In the genomic region with DNA sequence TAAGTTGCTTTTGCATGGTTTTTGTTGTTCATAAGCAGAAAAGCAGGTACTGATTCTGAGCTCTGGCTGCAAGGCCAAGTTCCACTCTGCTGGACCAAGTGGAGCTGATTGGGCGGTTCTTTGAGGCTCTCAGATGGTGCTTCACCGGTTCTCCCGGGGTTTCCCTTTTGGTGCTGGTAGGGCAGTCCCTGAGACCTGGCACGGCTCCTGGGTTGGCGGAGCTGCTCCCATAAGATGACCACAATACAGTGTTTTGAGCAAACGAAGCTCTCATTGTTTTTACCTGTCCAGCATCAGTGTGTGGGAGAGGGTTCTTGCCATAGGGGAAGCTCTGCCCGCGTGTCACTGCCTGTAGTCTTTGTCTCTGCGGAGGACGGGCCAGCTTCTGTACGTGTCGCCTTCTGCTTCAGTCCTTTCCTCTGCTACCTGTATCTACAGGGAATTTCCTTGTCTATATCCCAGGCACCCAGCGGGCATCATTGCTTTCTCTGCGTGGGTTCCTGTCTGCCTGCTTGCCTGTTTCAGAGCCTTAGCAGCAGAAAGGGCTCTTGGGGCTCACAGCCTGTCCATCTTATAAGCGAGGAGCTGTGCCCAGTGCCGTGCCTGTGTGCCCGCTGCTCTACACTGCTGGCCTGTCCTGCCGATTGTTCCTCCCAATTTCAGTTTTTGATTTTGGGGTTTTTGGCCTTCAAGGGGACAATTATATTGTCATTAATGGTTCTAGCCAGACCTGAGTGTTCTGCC, we compare ENCODE assay signal across 8 cellular contexts. TPM values are rescaled to one million over a fixed set of nuclear protein-coding genes. Genes with fewer than 3 reads are reported as not detected.
A peak's percentile ranks its signal among the peaks of the same experiment; 100 is the strongest.
DNase-seq lines count a peak whose midpoint lies in the region; ATAC-seq and TF ChIP-seq lines count a peak whose summit lies in the region.

No MANE protein-coding gene starts in this region.

- peaks cover 42% of the 10 kb centered on the region for H3K36me3 Mint-ChIP-seq in activated naive CD8-positive, alpha-beta T cell treated with anti-CD3 and anti-CD28 coated beads for 36 hours

- H3K4me3 ChIP-seq in left ventricle myocardium inferior (peak overlapping the region; percentile 88), vagina (peak overlapping the region; percentile 69 to 96)

- H3K9me3 Mint-ChIP-seq in activated naive CD8-positive, alpha-beta T cell treated with anti-CD3 and anti-CD28 coated beads for 36 hours: no peaks in the 10 kb centered on the region

- peaks cover 5% of the 10 kb centered on the region for H3K27me3 Mint-ChIP-seq in activated naive CD8-positive, alpha-beta T cell treated with anti-CD3 and anti-CD28 coated beads for 36 hours

- H3K36me3 ChIP-seq in left ventricle myocardium inferior (peaks cover 35% of the 10 kb centered on the region), vagina (peaks cover 0 to 26% of the 10 kb centered on the region in 2 donors)

- no peak for TF ChIP-seq POLR2A in vagina (IDR thresholded peaks at IDR 0.05)

- H3K27ac Mint-ChIP-seq in activated naive CD8-positive, alpha-beta T cell treated with anti-CD3 and anti-CD28 coated beads for 36 hours: peak overlapping the region; percentile 95

- DNase-seq in left ventricle myocardium inferior (no peak), left cardiac atrium (no peak), kidney tubule cell (ENCODE audit: low spot score) (peak; percentile 22), vagina (ENCODE audit: extremely low spot score in 2 of 2) (no peak), A172 (ENCODE audit: low spot score) (no peak), sciatic nerve (ENCODE audit: low spot score) (no peak)
- no peak for DNase-seq in activated naive CD8-positive, alpha-beta T cell treated with anti-CD3 and anti-CD28 coated beads for 36 hours

- ATAC-seq in left cardiac atrium (no peak), HG03108 (IDR thresholded peaks at IDR 0.05; ENCODE audit: unreplicated experiment) (no peak), sciatic nerve (no peak)

- peak overlapping the region; percentile 85 for H3K4me3 Mint-ChIP-seq in activated naive CD8-positive, alpha-beta T cell treated with anti-CD3 and anti-CD28 coated beads for 36 hours

- H3K9me3 ChIP-seq in left ventricle myocardium inferior (replicated peaks) (no peaks in the 10 kb centered on the region), vagina (no peaks in the 10 kb centered on the region)

- H3K27me3 ChIP-seq in left ventricle myocardium inferior (ENCODE audit: low read depth): no peaks in the 10 kb centered on the region
- H3K27me3 ChIP-seq in vagina: no peaks in the 10 kb centered on the region

- intact Hi-C loops in left ventricle myocardium inferior (cut with micrococcal nuclease): no loop called here
- intact Hi-C loops in left cardiac atrium (cut with DNase I): no loop called here
- intact Hi-C loops in vagina (cut with DNase I): no loop called here
- intact Hi-C loops in sciatic nerve (cut with DNase I): no loop called here

- peaks cover 30% of the 10 kb centered on the region for H3K4me1 Mint-ChIP-seq in activated naive CD8-positive, alpha-beta T cell treated with anti-CD3 and anti-CD28 coated beads for 36 hours

- peaks cover 66% of the 10 kb centered on the region for H3K4me1 ChIP-seq in left ventricle myocardium inferior
- H3K4me1 ChIP-seq in vagina: peaks cover 63% of the 10 kb centered on the region

- no peak for TF ChIP-seq CTCF in left ventricle myocardium inferior (IDR thresholded peaks at IDR 0.05; ENCODE audit: borderline replicate concordance)
- TF ChIP-seq CTCF in vagina (IDR thresholded peaks at IDR 0.05): no peak

- H3K27ac ChIP-seq in left ventricle myocardium inferior (replicated peaks) (no peak overlapping the region), vagina (no peak overlapping the region)

RNA-seq across cellular contexts. Expression of gene U2AF2, which starts 2.3 kb away (rescaled TPM):
- total RNA-seq in left ventricle myocardium inferior: 74.0 TPM
- total RNA-seq in left cardiac atrium: 10 to 100 TPM; 82.4 to 87.5 TPM
- total RNA-seq in activated naive CD8-positive, alpha-beta T cell treated with anti-CD3 and anti-CD28 coated beads for 36 hours: 100 to 1,000 TPM; 341 to 345 TPM
- total RNA-seq in vagina: 145 TPM
- total RNA-seq in A172 (2014; rRNA removed; shearing (Covaris generic)): 143 and 169 TPM in 2 replicates
- 127 TPM for total RNA-seq in sciatic nerve

RNA-seq across cellular contexts. Expression of gene CCDC106, which starts 9.2 kb away (rescaled TPM):
- total RNA-seq in left ventricle myocardium inferior (14.6 TPM), left cardiac atrium (10 to 100 TPM; 17.4 to 19.4 TPM), vagina (8.3 TPM), sciatic nerve (14.0 TPM)
- total RNA-seq in activated naive CD8-positive, alpha-beta T cell treated with anti-CD3 and anti-CD28 coated beads for 36 hours: 10 to 100 TPM; 10.9 to 12.0 TPM
- 2.6 and 6.0 TPM in 2 replicates for total RNA-seq in A172 (2014; rRNA removed; shearing (Covaris generic))

RNA-seq across cellular contexts. Expression of gene ZNF581, which starts 13.7 kb away (rescaled TPM):
- total RNA-seq in left ventricle myocardium inferior: 7.1 TPM
- total RNA-seq in left cardiac atrium: 1 to 10 TPM; 8.4 to 8.6 TPM
- 10 to 100 TPM; 39.9 to 42.3 TPM for total RNA-seq in activated naive CD8-positive, alpha-beta T cell treated with anti-CD3 and anti-CD28 coated beads for 36 hours
- 15.5 TPM for total RNA-seq in vagina
- total RNA-seq in A172 (2014; rRNA removed; shearing (Covaris generic)): 7.3 and 20.2 TPM in 2 replicates
- total RNA-seq in sciatic nerve: 17.2 TPM

RNA-seq across cellular contexts. Expression of gene ZNF580, which starts 16.4 kb away (rescaled TPM):
- total RNA-seq in left ventricle myocardium inferior (11.8 TPM), left cardiac atrium (10 to 100 TPM; 17.7 to 27.7 TPM), vagina (30.9 TPM), sciatic nerve (42.2 TPM)
- 10 to 100 TPM; 29.6 to 30.6 TPM for total RNA-seq in activated naive CD8-positive, alpha-beta T cell treated with anti-CD3 and anti-CD28 coated beads for 36 hours
- total RNA-seq in A172 (2014; rRNA removed; shearing (Covaris generic)): 13.0 and 21.6 TPM in 2 replicates

RNA-seq across cellular contexts. Expression of gene EPN1, which starts 17.9 kb away (rescaled TPM):
- 205 TPM for total RNA-seq in left ventricle myocardium inferior
- total RNA-seq in left cardiac atrium: 100 to 1,000 TPM; 148 to 165 TPM
- total RNA-seq in activated naive CD8-positive, alpha-beta T cell treated with anti-CD3 and anti-CD28 coated beads for 36 hours: 10 to 100 TPM; 37.1 to 39.5 TPM
- total RNA-seq in vagina: 43.7 TPM
- total RNA-seq in A172 (2014; rRNA removed; shearing (Covaris generic)): 135 and 138 TPM in 2 replicates
- 87.6 TPM for total RNA-seq in sciatic nerve
